Comparison of ENCODE assay signal across 8 cellular contexts in genomic region chr9:129131300-129132145, GRCh38. TPM values are rescaled to one million over a fixed set of nuclear protein-coding genes. Genes with fewer than 3 reads are reported as not detected.
DNase-seq lines count a peak whose midpoint lies in the region; ATAC-seq and TF ChIP-seq lines count a peak whose summit lies in the region.

No MANE protein-coding gene starts in this region.

- H3K9me3 ChIP-seq in H9 (ENCODE audit: control insufficient read depth, low read depth, low read length) = no peaks in the 10 kb centered on the region

- POLR2A ChIA-PET in activated CD8-positive, alpha-beta T cell treated with anti-CD3 and anti-CD28 coated beads for 36 hours (lab: Charles Lee) = interaction anchor here (0.7 to 1.3 kb wide), 3 partner anchors 18 to 489 kb away, joined by 3 to 4 read pairs (median 3); no protein-coding TSS in a partner anchor

- no peak overlapping the region for H2BK12ac ChIP-seq in H9 (ENCODE audit: insufficient read length, low read depth, low read length)

- no peak overlapping the region for H3K4me3 ChIP-seq in dorsolateral prefrontal cortex
- no peak overlapping the region for H3K4me3 ChIP-seq in mesendoderm (ENCODE audit: low read length)

- H3T11ph ChIP-seq in H9 (ENCODE audit: low read length) = no peak overlapping the region

- H3K4me2 ChIP-seq in H9 (ENCODE audit: insufficient read depth, insufficient read length, low read length) (no peak overlapping the region), mesendoderm (ENCODE audit: low read length) (no peak overlapping the region)

- CTCF ChIA-PET in activated CD8-positive, alpha-beta T cell treated with anti-CD3 and anti-CD28 coated beads for 36 hours (lab: Charles Lee) = interaction anchor here (0.6 to 3.9 kb wide), 66 partner anchors 9 to 659 kb away, joined by 3 to 116 read pairs (median 4); partner anchors contain the start of genes C9orf50, DOLPP1, MIGA2 and NTMT1

- H4K5ac ChIP-seq in H9 (ENCODE audit: insufficient read length, low read depth, low read length) (no peak overlapping the region), mesendoderm (ENCODE audit: low read length) (no peak overlapping the region)

- H3K27me3 ChIP-seq in H9 (ENCODE audit: insufficient read depth, low read length) (no peaks in the 10 kb centered on the region), dorsolateral prefrontal cortex (no peaks in the 10 kb centered on the region), mesendoderm (ENCODE audit: insufficient read depth, low read length, poor library complexity) (no peaks in the 10 kb centered on the region)

- peak; percentile 100 for ATAC-seq in activated CD8-positive, alpha-beta T cell treated with anti-CD3 and anti-CD28 coated beads for 36 hours

- intact Hi-C loops in activated CD8-positive, alpha-beta T cell treated with anti-CD3 and anti-CD28 coated beads for 36 hours (cut with micrococcal nuclease) = no loop called here
- intact Hi-C loops in dorsolateral prefrontal cortex (cut with DNase I) = loop anchor here (2.0 to 10.0 kb wide), 2 partner anchors 653 kb away; no protein-coding TSS in a partner anchor

- H3K36me3 Mint-ChIP-seq in H9 (ENCODE audit: insufficient read depth in 1 of 3, low read depth in 3 of 3) = peaks cover 14 to 68% (median 61%) of the 10 kb centered on the region in 3 experiments
- H3K36me3 Mint-ChIP-seq in activated CD8-positive, alpha-beta T cell treated with anti-CD3 and anti-CD28 coated beads for 36 hours (ENCODE audit: low read depth) = peaks cover 13% of the 10 kb centered on the region

- no peak overlapping the region for H3K14ac ChIP-seq in H9 (ENCODE audit: insufficient read depth, low read length)

- H2AK5ac ChIP-seq in H9 (ENCODE audit: insufficient read length, low read length) (no peak overlapping the region), mesendoderm (ENCODE audit: low read length) (no peak overlapping the region)

- TF ChIP-seq CTCF in H9 (conservative IDR thresholded peaks at IDR 0.05) (peak; percentile 98), dorsolateral prefrontal cortex (IDR thresholded peaks at IDR 0.05 in 54 of 56, conservative IDR thresholded peaks at IDR 0.05 in 2 of 56; ENCODE audit: low read depth in 1 of 56, partially characterized antibody in 56 of 56) (peak; percentile 88 to 99 (median 97))
- peak; percentile 98 for TF ChIP-seq CTCF in activated CD8-positive, alpha-beta T cell treated with anti-CD3 and anti-CD28 coated beads for 36 hours (IDR thresholded peaks at IDR 0.05)

- H3K4me1 ChIP-seq in H9 (ENCODE audit: insufficient read depth, low read length) = peaks cover 6% of the 10 kb centered on the region; the same call in 1 of the 2 replicates
- H3K4me1 ChIP-seq in mesendoderm (ENCODE audit: control insufficient read depth, low read depth, low read length) = peaks cover 7% of the 10 kb centered on the region

- H3K27ac ChIP-seq in H9 (ENCODE audit: insufficient read length, low read depth, low read length) (no peak overlapping the region), dorsolateral prefrontal cortex (peak overlapping the region in 48 of 59 donors; percentile 1 to 75 (median 48)), mesendoderm (ENCODE audit: low read depth, low read length) (no peak overlapping the region)

- no peak overlapping the region; a peak in 1 of 7 replicates for H3K27ac Mint-ChIP-seq in H9
- H3K27ac Mint-ChIP-seq in activated CD8-positive, alpha-beta T cell treated with anti-CD3 and anti-CD28 coated beads for 36 hours = no peak overlapping the region

- H3K79me1 ChIP-seq in H9 (ENCODE audit: insufficient read depth, low read depth, low read length, poor library complexity, severe bottlenecking) = no peaks in the 10 kb centered on the region
- H3K79me1 ChIP-seq in mesendoderm (ENCODE audit: low read length) = peaks cover 1% of the 10 kb centered on the region

- H3K27me3 Mint-ChIP-seq in H9 (ENCODE audit: low read depth) = no peaks in the 10 kb centered on the region; the same call in 1 of the 2 replicates
- no peaks in the 10 kb centered on the region for H3K27me3 Mint-ChIP-seq in activated CD8-positive, alpha-beta T cell treated with anti-CD3 and anti-CD28 coated beads for 36 hours

- no peak overlapping the region for H4K8ac ChIP-seq in H9 (replicated peaks; ENCODE audit: insufficient read length, low read depth, low read length)
- no peak overlapping the region for H4K8ac ChIP-seq in mesendoderm (ENCODE audit: low read depth, low read length)

- H3K79me2 ChIP-seq in H9 (ENCODE audit: insufficient read depth, low read length) = peaks cover 2% of the 10 kb centered on the region; the same call in 1 of the 2 replicates
- H3K79me2 ChIP-seq in mesendoderm (ENCODE audit: control insufficient read depth, insufficient read depth, low read length) = no peaks in the 10 kb centered on the region

- no peaks in the 10 kb centered on the region for H4K20me1 ChIP-seq in H9 (ENCODE audit: control insufficient read depth, insufficient read depth, insufficient read length)

- no peak overlapping the region for H4K91ac ChIP-seq in H9 (ENCODE audit: insufficient read length, low read depth, low read length)

- H3K9ac ChIP-seq in H9 (ENCODE audit: extremely low read depth, insufficient read length, low read length) (no peak overlapping the region), mesendoderm (ENCODE audit: low read length) (no peak overlapping the region)

- no peak overlapping the region for H2BK20ac ChIP-seq in H9 (ENCODE audit: low read depth, low read length, poor library complexity, severe bottlenecking)

- H3K4me1 Mint-ChIP-seq in H9 = peaks cover 13 to 19% of the 10 kb centered on the region in 2 experiments
- H3K4me1 Mint-ChIP-seq in activated CD8-positive, alpha-beta T cell treated with anti-CD3 and anti-CD28 coated beads for 36 hours (ENCODE audit: low read depth) = peaks cover 7% of the 10 kb centered on the region

- H3K4ac ChIP-seq in H9 (ENCODE audit: low read depth, low read length) (no peak overlapping the region), mesendoderm (ENCODE audit: low read depth, low read length) (no peak overlapping the region)

- no peak overlapping the region for H2BK15ac ChIP-seq in H9 (ENCODE audit: low read depth, low read length)
- no peak overlapping the region for H2BK15ac ChIP-seq in mesendoderm (replicated peaks; ENCODE audit: low read depth)

- no peaks in the 10 kb centered on the region for H3K23me2 ChIP-seq in H9 (ENCODE audit: insufficient read length, low read depth, low read length, poor library complexity, severe bottlenecking)

- H2BK5ac ChIP-seq in H9 (ENCODE audit: insufficient read length, low read length) (no peak overlapping the region), mesendoderm (ENCODE audit: low read length) (no peak overlapping the region)

- H3K23ac ChIP-seq in H9 (ENCODE audit: insufficient read length, low read depth, low read length) (no peak overlapping the region), mesendoderm (ENCODE audit: low read length) (no peak overlapping the region)

- H2AFZ ChIP-seq in H9 (ENCODE audit: low read length) = no peak overlapping the region

- WGBS in H9 (ENCODE audit: extremely low coverage, insufficient read length, low lambda C conversion rate) = no CpG with 5 or more reads among the region's 13 CpGs
- no CpG with 5 or more reads among the region's 13 CpGs for WGBS in mesendoderm (ENCODE audit: extremely low coverage, insufficient coverage, low lambda C conversion rate)

- DNase-seq in COLO668 (lab: John Stamatoyannopoulos, UW; ENCODE audit: unreplicated experiment) (peak; percentile 53), H9 (peak; percentile 87), NCI-H345 treated with DMSO at 0.1 percent for 48 hours (lab: John Stamatoyannopoulos, UW; ENCODE audit: unreplicated experiment) (peak; percentile 16), dorsolateral prefrontal cortex (peak; percentile 67 to 86 (median 80)), mesendoderm (peak; percentile 71), GOT3 (lab: John Stamatoyannopoulos, UW) (no peak)
- DNase-seq in activated CD8-positive, alpha-beta T cell treated with anti-CD3 and anti-CD28 coated beads for 36 hours = peak; percentile 89
- peak; percentile 73 to 76 for DNase-seq in stimulated activated CD8-positive, alpha-beta memory T cell treated with anti-CD3 and anti-CD28 coated beads, Interleukin-2, amount 100 ng/mL, for 1 hour (ENCODE audit: low read depth in 2 of 2)

- H3K56ac ChIP-seq in H9 (ENCODE audit: insufficient read length, low read depth, low read length) (no peak overlapping the region), mesendoderm (ENCODE audit: low read length) (no peak overlapping the region)

- peaks cover 2% of the 10 kb centered on the region for H3K36me3 ChIP-seq in mesendoderm (ENCODE audit: control insufficient read depth, insufficient read depth, low read length)

- no peak overlapping the region for H2BK120ac ChIP-seq in H9 (ENCODE audit: low read depth, low read length, poor library complexity, severe bottlenecking)
- no peak overlapping the region for H2BK120ac ChIP-seq in mesendoderm (ENCODE audit: low read depth, low read length)

- no peak overlapping the region; a peak in 1 of 5 replicates for H3K4me3 Mint-ChIP-seq in H9
- H3K4me3 Mint-ChIP-seq in activated CD8-positive, alpha-beta T cell treated with anti-CD3 and anti-CD28 coated beads for 36 hours = no peak overlapping the region

- H3K18ac ChIP-seq in H9 (ENCODE audit: insufficient read length, low read depth, low read length) (no peak overlapping the region), mesendoderm (ENCODE audit: low read length) (no peak overlapping the region)

- H3K9me3 Mint-ChIP-seq in H9 = no peaks in the 10 kb centered on the region
- H3K9me3 Mint-ChIP-seq in activated CD8-positive, alpha-beta T cell treated with anti-CD3 and anti-CD28 coated beads for 36 hours = no peaks in the 10 kb centered on the region

RNA-seq across cellular contexts. Expression of gene PTPA, which starts 20.3 kb away (rescaled TPM):
- total RNA-seq in H9 (2021) (140 and 145 TPM in 2 replicates), dorsolateral prefrontal cortex (100 to 1,000 TPM; 149 to 296 (median 203) TPM)
- 10 to 100 TPM; 95.3 to 98.5 TPM for total RNA-seq in activated CD8-positive, alpha-beta T cell treated with anti-CD3 and anti-CD28 coated beads for 36 hours
- polyA plus RNA-seq in mesendoderm (2013, experiment 1 of 2) = 73.6 TPM
- 72.5 TPM for polyA plus RNA-seq in mesendoderm (2013, experiment 2 of 2)

RNA-seq across cellular contexts. Expression of gene CRAT, which starts 20.9 kb away (rescaled TPM):
- total RNA-seq in H9 (2021) = 15.0 and 15.7 TPM in 2 replicates
- total RNA-seq in activated CD8-positive, alpha-beta T cell treated with anti-CD3 and anti-CD28 coated beads for 36 hours = 10 to 100 TPM; 11.8 to 12.7 TPM
- 10 to 100 TPM; 32.6 to 71.0 (median 47.5) TPM for total RNA-seq in dorsolateral prefrontal cortex
- 1.8 TPM for polyA plus RNA-seq in mesendoderm (2013, experiment 1 of 2)
- 1.5 TPM for polyA plus RNA-seq in mesendoderm (2013, experiment 2 of 2)

RNA-seq across cellular contexts. Expression of gene IER5L, which starts 46.5 kb away (rescaled TPM):
- 1.0 and 1.3 TPM in 2 replicates for total RNA-seq in H9 (2021)
- 1 to 10 TPM; 3.7 to 4.1 TPM for total RNA-seq in activated CD8-positive, alpha-beta T cell treated with anti-CD3 and anti-CD28 coated beads for 36 hours
- total RNA-seq in dorsolateral prefrontal cortex = 10 to 100 TPM in 102 of 120 experiments, 1 to 10 TPM in 18; 4.7 to 34.0 (median 13.8) TPM
- 0.93 TPM for polyA plus RNA-seq in mesendoderm (2013, experiment 1 of 2)
- polyA plus RNA-seq in mesendoderm (2013, experiment 2 of 2) = 0.76 TPM

RNA-seq across cellular contexts. Expression of gene DOLPP1, which starts 50.6 kb away (rescaled TPM):
- 42.6 and 43.3 TPM in 2 replicates for total RNA-seq in H9 (2021)
- total RNA-seq in activated CD8-positive, alpha-beta T cell treated with anti-CD3 and anti-CD28 coated beads for 36 hours = 10 to 100 TPM; 12.7 to 15.2 TPM
- total RNA-seq in dorsolateral prefrontal cortex = 10 to 100 TPM in 118 of 120 experiments, 1 to 10 TPM in 2; 9.9 to 26.6 (median 16.5) TPM
- 31.2 TPM for polyA plus RNA-seq in mesendoderm (2013, experiment 1 of 2)
- polyA plus RNA-seq in mesendoderm (2013, experiment 2 of 2) = 29.1 TPM

Comparison
In these comparisons a context has a peak if more than half of its experiments do, and no peak if none do; other contexts are left out.
1. H3K27ac ChIP-seq: peak in dorsolateral prefrontal cortex (48 of 59); none in H9 (single experiment) and mesendoderm (single experiment).
2. Peak in every context shown above with its lines, with median percentiles within 50 percentile points of each other: CTCF ChIP-seq.